19 cellular contexts compared by ENCODE assay signal in genomic region chr11:1481861-1482441, GRCh38. TPM values are rescaled to one million over a fixed set of nuclear protein-coding genes. Genes with fewer than 3 reads are reported as not detected.
DNase-seq lines count a peak whose midpoint lies in the region; ATAC-seq and TF ChIP-seq lines count a peak whose summit lies in the region.
"Had no signal": no experiment of that assay in that cellular context is flagged by ENCODE, and none has a peak within 500 bp of the region (broad histone marks: within the 10 kb centered on the region; RNA-seq: fewer than 3 reads in every experiment).

No MANE protein-coding gene starts in this region.

- POLR2A ChIA-PET in naive thymus-derived CD4-positive, alpha-beta T cell (lab: Charles Lee): no interaction called here

- peaks cover 28% of the 10 kb centered on the region for H3K4me1 Mint-ChIP-seq in chondrocyte (ENCODE audit: low read depth)
- H3K4me1 Mint-ChIP-seq in naive thymus-derived CD4-positive, alpha-beta T cell: peaks cover 4 to 16% (median 11%) of the 10 kb centered on the region in 7 donors

- no peaks in the 10 kb centered on the region for H3K9me3 Mint-ChIP-seq in chondrocyte (ENCODE audit: low read depth)
- no peaks in the 10 kb centered on the region for H3K9me3 Mint-ChIP-seq in naive thymus-derived CD4-positive, alpha-beta T cell
- H3K9me3 Mint-ChIP-seq: activated T-helper 1 cell treated with anti-CD3 and anti-CD28 coated beads, Interleukin-12 subunit alpha, Interleukin-12 subunit beta, Interleukin-2, Interleukin-4 antibody, amounts not matched to agents 30 ng/mL and 10 ng/mL and 1 ng/mL, durations not matched to agents 14 hours and 24 hours and 36 hours; CD8-positive, alpha-beta memory T cell; natural killer cell treated with Interleukin-12 subunit alpha and Interleukin-12 subunit beta and Interleukin-15 and Interleukin-18, amount 100 ng/mL, for 72 hours had no signal

- CTCF ChIA-PET in naive thymus-derived CD4-positive, alpha-beta T cell (lab: Charles Lee): no interaction called here

- peak; percentile 69 for DNase-seq in H7
- peak; percentile 85 for DNase-seq in chondrocyte (ENCODE audit: low spot score)
- no peak for DNase-seq in stimulated activated CD4-positive, alpha-beta T cell treated with anti-CD3 and anti-CD28 coated beads, Interleukin-12 subunit alpha, Interleukin-12 subunit beta, amount 100 ng/mL, for 4 hours
- no peak for DNase-seq in stimulated activated CD4-positive, alpha-beta T cell treated with anti-CD3 and anti-CD28 coated beads, Interleukin-2, amount 100 ng/mL, for 24 hours
- DNase-seq in HPDE6-E6E7 (ENCODE audit: extremely low spot score): no peak
- no peak for DNase-seq in naive thymus-derived CD4-positive, alpha-beta T cell
- DNase-seq: GOT3; NCI-H2081; NCI-H526; PC-9; stimulated activated CD4-positive, alpha-beta T cell treated with anti-CD3 and anti-CD28 coated beads, Interleukin-15, amount 100 ng/mL, for 24 hours; stimulated activated naive CD4-positive, alpha-beta T cell had no signal

- H3K9ac ChIP-seq in mucosa of rectum (ENCODE audit: low read depth in 1 of 2, low read length in 2 of 2): no peak overlapping the region
- H3K9ac ChIP-seq in stomach smooth muscle (ENCODE audit: low read length in 2 of 2): peak overlapping the region; percentile 34 to 66

- no peaks in the 10 kb centered on the region for H3K27me3 Mint-ChIP-seq in chondrocyte (ENCODE audit: low read depth)
- no peaks in the 10 kb centered on the region for H3K27me3 Mint-ChIP-seq in naive thymus-derived CD4-positive, alpha-beta T cell
- H3K27me3 Mint-ChIP-seq: CD8-positive, alpha-beta memory T cell; natural killer cell treated with Interleukin-12 subunit alpha and Interleukin-12 subunit beta and Interleukin-15 and Interleukin-18, amount 100 ng/mL, for 72 hours had no signal

- TF ChIP-seq CTCF in chondrocyte (IDR thresholded peaks at IDR 0.05): no peak

- H3K27ac ChIP-seq in mucosa of rectum (ENCODE audit: low read depth in 2 of 2, low read length in 2 of 2) (peak overlapping the region; percentile 56 to 72), stomach smooth muscle (ENCODE audit: low read length) (peak overlapping the region; percentile 97)
- H3K27ac ChIP-seq in naive thymus-derived CD4-positive, alpha-beta T cell (ENCODE audit: low read depth, low read length): no peak overlapping the region
- H3K27ac ChIP-seq: PC-9 had no signal

- intact Hi-C loops in naive thymus-derived CD4-positive, alpha-beta T cell (cut with micrococcal nuclease): no loop called here

- H3K4me1 ChIP-seq in mucosa of rectum (ENCODE audit: control insufficient read depth in 2 of 2, insufficient read depth in 2 of 2, low read length in 2 of 2): peaks cover 13 to 18% of the 10 kb centered on the region in 2 donors
- peaks cover 89% of the 10 kb centered on the region for H3K4me1 ChIP-seq in stomach smooth muscle (ENCODE audit: control insufficient read depth, insufficient read depth, low read length)
- peaks cover under 1 to 9% of the 10 kb centered on the region in 2 donors for H3K4me1 ChIP-seq in naive thymus-derived CD4-positive, alpha-beta T cell (ENCODE audit: control insufficient read depth in 2 of 2, insufficient read depth in 2 of 2, low read length in 2 of 2)

- H3K36me3 ChIP-seq in H7 (replicated peaks; ENCODE audit: control insufficient read depth, insufficient read depth, low read length) (peaks cover 2% of the 10 kb centered on the region; the same call in 1 of the 2 replicates), mucosa of rectum (ENCODE audit: control insufficient read depth in 2 of 2, insufficient read depth in 2 of 2, low read length in 2 of 2) (peaks cover 29 to 38% of the 10 kb centered on the region in 2 donors), stomach smooth muscle (ENCODE audit: control insufficient read depth in 2 of 2, insufficient read depth in 2 of 2, low read length in 2 of 2) (peaks cover 28 to 30% of the 10 kb centered on the region in 2 donors)
- H3K36me3 ChIP-seq in naive thymus-derived CD4-positive, alpha-beta T cell (ENCODE audit: control insufficient read depth in 2 of 3, insufficient read depth in 3 of 3, low read length in 3 of 3): peaks cover 8 to 81% (median 10%) of the 10 kb centered on the region in 3 experiments

- H3K27me3 ChIP-seq in H7 (ENCODE audit: control insufficient read depth, insufficient read depth, low read length) (no peaks in the 10 kb centered on the region), mucosa of rectum (ENCODE audit: control insufficient read depth in 2 of 2, insufficient read depth in 2 of 2, low read length in 2 of 2) (no peaks in the 10 kb centered on the region), stomach smooth muscle (ENCODE audit: control insufficient read depth in 1 of 2, insufficient read depth in 2 of 2, low read length in 2 of 2) (no peaks in the 10 kb centered on the region)
- H3K27me3 ChIP-seq in naive thymus-derived CD4-positive, alpha-beta T cell (ENCODE audit: control insufficient read depth in 2 of 2, insufficient read depth in 2 of 2, low read length in 2 of 2): no peaks in the 10 kb centered on the region

- H3K9me3 ChIP-seq in mucosa of rectum (ENCODE audit: control insufficient read depth in 2 of 2, low read length in 2 of 2) (no peaks in the 10 kb centered on the region), stomach smooth muscle (ENCODE audit: control insufficient read depth in 2 of 2, low read length in 2 of 2) (no peaks in the 10 kb centered on the region)
- no peaks in the 10 kb centered on the region for H3K9me3 ChIP-seq in naive thymus-derived CD4-positive, alpha-beta T cell (ENCODE audit: control insufficient read depth in 2 of 3, low read length in 3 of 3)

- no peak overlapping the region for H3K4me3 Mint-ChIP-seq in chondrocyte (ENCODE audit: unreplicated experiment)
- no peak overlapping the region for H3K4me3 Mint-ChIP-seq in naive thymus-derived CD4-positive, alpha-beta T cell
- H3K4me3 Mint-ChIP-seq: activated T-helper 1 cell treated with anti-CD3 and anti-CD28 coated beads, Interleukin-12 subunit alpha, Interleukin-12 subunit beta, Interleukin-2, Interleukin-4 antibody, amounts not matched to agents 30 ng/mL and 10 ng/mL and 1 ng/mL, durations not matched to agents 14 hours and 24 hours and 36 hours; natural killer cell treated with Interleukin-12 subunit alpha and Interleukin-12 subunit beta and Interleukin-15 and Interleukin-18, amount 100 ng/mL, for 72 hours had no signal

- no peak for ATAC-seq in naive thymus-derived CD4-positive, alpha-beta T cell
- ATAC-seq: activated CD4-positive, CD25-positive, alpha-beta regulatory T cell treated with anti-CD3 and anti-CD28 coated beads, Interleukin-2, amount 50 U/mL, for 24 hours; esophagus mucosa had no signal

- no peak overlapping the region for H3K4me3 ChIP-seq in H7 (ENCODE audit: insufficient read depth, low read depth, low read length)
- no peak overlapping the region for H3K4me3 ChIP-seq in mucosa of rectum (ENCODE audit: low read length in 2 of 2)
- H3K4me3 ChIP-seq in stomach smooth muscle (ENCODE audit: low read length in 2 of 2): peak overlapping the region in 1 of 2 donors; percentile 81
- no peak overlapping the region for H3K4me3 ChIP-seq in naive thymus-derived CD4-positive, alpha-beta T cell (ENCODE audit: low read length)
- H3K4me3 ChIP-seq: PC-9 had no signal

- peaks cover 11% of the 10 kb centered on the region for H3K36me3 Mint-ChIP-seq in chondrocyte (ENCODE audit: low read depth)
- peaks cover 0 to 20% (median 5%) of the 10 kb centered on the region in 5 donors for H3K36me3 Mint-ChIP-seq in naive thymus-derived CD4-positive, alpha-beta T cell

- no peak overlapping the region for H3K27ac Mint-ChIP-seq in chondrocyte (ENCODE audit: unreplicated experiment)
- peak overlapping the region in 1 of 9 donors; percentile 38 for H3K27ac Mint-ChIP-seq in naive thymus-derived CD4-positive, alpha-beta T cell
- H3K27ac Mint-ChIP-seq: activated T-helper 1 cell treated with anti-CD3 and anti-CD28 coated beads, Interleukin-12 subunit alpha, Interleukin-12 subunit beta, Interleukin-2, Interleukin-4 antibody, amounts not matched to agents 30 ng/mL and 10 ng/mL and 1 ng/mL, durations not matched to agents 14 hours and 24 hours and 36 hours; natural killer cell treated with Interleukin-12 subunit alpha and Interleukin-12 subunit beta and Interleukin-15 and Interleukin-18, amount 100 ng/mL, for 72 hours had no signal

RNA-seq across cellular contexts. Expression of gene MOB2, which starts 4.6 kb away (rescaled TPM):
- total RNA-seq in H7 (2014; rRNA removed; shearing (Covaris generic)): 17.3 and 20.2 TPM in 2 replicates
- total RNA-seq in chondrocyte: 24.9 to 28.0 TPM (median 26.9 TPM) in 3 replicates
- total RNA-seq in naive thymus-derived CD4-positive, alpha-beta T cell: 10 to 100 TPM; 38.4 to 59.8 (median 51.2) TPM
- 10 to 100 TPM; 37.6 to 53.8 TPM for polyA plus RNA-seq in naive thymus-derived CD4-positive, alpha-beta T cell

Comparison
In these comparisons a context has a peak if more than half of its experiments do, and no peak if none do; other contexts are left out.
1. DNase-seq: peak in H7 (single experiment) and chondrocyte (single experiment); none in stimulated activated CD4-positive, alpha-beta T cell treated with anti-CD3 and anti-CD28 coated beads, Interleukin-12 subunit alpha, Interleukin-12 subunit beta, amount 100 ng/mL, for 4 hours (single experiment), stimulated activated CD4-positive, alpha-beta T cell treated with anti-CD3 and anti-CD28 coated beads, Interleukin-2, amount 100 ng/mL, for 24 hours (0 of 2), HPDE6-E6E7 (single experiment) and naive thymus-derived CD4-positive, alpha-beta T cell (0 of 9).
2. H3K9ac ChIP-seq: peak in stomach smooth muscle (2 of 2); none in mucosa of rectum (0 of 2).